ENCODE assay signal across 12 cellular contexts in genomic region chr1:67285780-67286488, GRCh38. TPM values are rescaled to one million over a fixed set of nuclear protein-coding genes. Genes with fewer than 3 reads are reported as not detected.
DNase-seq lines count a peak whose midpoint lies in the region; ATAC-seq and TF ChIP-seq lines count a peak whose summit lies in the region.
"Had no signal": no experiment of that assay in that cellular context is flagged by ENCODE, and none has a peak within 500 bp of the region (broad histone marks: within the 10 kb centered on the region; RNA-seq: fewer than 3 reads in every experiment).

No MANE protein-coding gene starts in this region.

- H3K9me3 ChIP-seq in A673 (ENCODE audit: low read depth, low read length, poor library complexity, severe bottlenecking): no peaks in the 10 kb centered on the region
- H3K9me3 ChIP-seq in CD4-positive, alpha-beta memory T cell (ENCODE audit: control insufficient read depth in 1 of 2, low read length in 2 of 2): no peaks in the 10 kb centered on the region
- H3K9me3 ChIP-seq: thyroid gland had no signal

- peaks cover 26% of the 10 kb centered on the region for H3K4me1 Mint-ChIP-seq in activated CD4-positive, alpha-beta memory T cell treated with anti-CD3 and anti-CD28 coated beads for 36 hours (ENCODE audit: low read depth)
- H3K4me1 Mint-ChIP-seq in activated CD4-positive, alpha-beta memory T cell treated with anti-CD3 and anti-CD28 coated beads, Interleukin-2, amount 10 ng/mL, durations not matched to agents 7 days and 5 days: peaks cover 18% of the 10 kb centered on the region
- peaks cover 41% of the 10 kb centered on the region for H3K4me1 Mint-ChIP-seq in stimulated activated effector memory CD8-positive, alpha-beta T cell treated with anti-CD3 and anti-CD28 coated beads, Interleukin-12 subunit alpha, Interleukin-12 subunit beta, amount 100 ng/mL, for 72 hours
- H3K4me1 Mint-ChIP-seq in CD4-positive, alpha-beta memory T cell: peaks cover 0 to 6% (median 0%) of the 10 kb centered on the region in 4 donors

- no peak for TF ChIP-seq CTCF in A673 (conservative IDR thresholded peaks at IDR 0.05; ENCODE audit: low read depth, low read length)

- H3K36me3 ChIP-seq in A673 (ENCODE audit: insufficient read depth, low read length, poor library complexity, severe bottlenecking): no peaks in the 10 kb centered on the region
- H3K36me3 ChIP-seq in CD4-positive, alpha-beta memory T cell (ENCODE audit: insufficient read depth, low read length): no peaks in the 10 kb centered on the region
- H3K36me3 ChIP-seq: thyroid gland had no signal

- DNase-seq in activated CD4-positive, alpha-beta memory T cell treated with anti-CD3 and anti-CD28 coated beads for 36 hours: no peak
- no peak for DNase-seq in activated CD4-positive, alpha-beta memory T cell treated with anti-CD3 and anti-CD28 coated beads, Interleukin-2, amount 10 ng/mL, durations not matched to agents 7 days and 5 days
- DNase-seq in RKO (ENCODE audit: low spot score): peak; percentile 11
- peak in 1 of 2 donors; percentile 44 for DNase-seq in stimulated activated effector memory CD8-positive, alpha-beta T cell treated with anti-CD3 and anti-CD28 coated beads, Interleukin-12 subunit alpha, Interleukin-12 subunit beta, amount 100 ng/mL, for 72 hours (ENCODE audit: low spot score in 2 of 2)
- no peak for DNase-seq in posterior vena cava (ENCODE audit: low spot score)
- DNase-seq in A673 (ENCODE audit: low spot score): no peak
- DNase-seq in CD4-positive, alpha-beta memory T cell: no peak
- DNase-seq: central memory CD4-positive, alpha-beta T cell; NCI-H1694 treated with DMSO at 0.1 percent for 48 hours; thyroid gland had no signal

- no peak overlapping the region for H3K4me3 ChIP-seq in A673 (ENCODE audit: low read depth, low read length, poor library complexity, severe bottlenecking)
- H3K4me3 ChIP-seq in CD4-positive, alpha-beta memory T cell (ENCODE audit: low read length in 2 of 2): no peak overlapping the region
- H3K4me3 ChIP-seq: thyroid gland had no signal

- peaks cover 2% of the 10 kb centered on the region for H3K27me3 Mint-ChIP-seq in activated CD4-positive, alpha-beta memory T cell treated with anti-CD3 and anti-CD28 coated beads for 36 hours
- no peaks in the 10 kb centered on the region for H3K27me3 Mint-ChIP-seq in activated CD4-positive, alpha-beta memory T cell treated with anti-CD3 and anti-CD28 coated beads, Interleukin-2, amount 10 ng/mL, durations not matched to agents 7 days and 5 days
- H3K27me3 Mint-ChIP-seq in CD4-positive, alpha-beta memory T cell: no peaks in the 10 kb centered on the region

- ATAC-seq in HG02642 (IDR thresholded peaks at IDR 0.05; ENCODE audit: poor library complexity, unreplicated experiment): peak; percentile 73
- ATAC-seq in stimulated activated effector memory CD8-positive, alpha-beta T cell treated with anti-CD3 and anti-CD28 coated beads, Interleukin-12 subunit alpha, Interleukin-12 subunit beta, amount 100 ng/mL, for 72 hours: peak; percentile 99

- no peaks in the 10 kb centered on the region for H3K4me1 ChIP-seq in A673 (ENCODE audit: insufficient read depth, low read length, poor library complexity, severe bottlenecking)
- H3K4me1 ChIP-seq in CD4-positive, alpha-beta memory T cell (ENCODE audit: insufficient read depth, low read length): no peaks in the 10 kb centered on the region
- H3K4me1 ChIP-seq: thyroid gland had no signal

- BruUV-seq in A673 (replicated peaks; lab: Mats Ljungman, UMichigan): no TSS peak

- peaks cover 4% of the 10 kb centered on the region for H3K36me3 Mint-ChIP-seq in activated CD4-positive, alpha-beta memory T cell treated with anti-CD3 and anti-CD28 coated beads for 36 hours
- peaks cover 6% of the 10 kb centered on the region for H3K36me3 Mint-ChIP-seq in activated CD4-positive, alpha-beta memory T cell treated with anti-CD3 and anti-CD28 coated beads, Interleukin-2, amount 10 ng/mL, durations not matched to agents 7 days and 5 days (ENCODE audit: low read depth)
- peaks cover 9% of the 10 kb centered on the region for H3K36me3 Mint-ChIP-seq in stimulated activated effector memory CD8-positive, alpha-beta T cell treated with anti-CD3 and anti-CD28 coated beads, Interleukin-12 subunit alpha, Interleukin-12 subunit beta, amount 100 ng/mL, for 72 hours
- no peaks in the 10 kb centered on the region for H3K36me3 Mint-ChIP-seq in CD4-positive, alpha-beta memory T cell

- CTCF ChIA-PET in activated CD4-positive, alpha-beta memory T cell treated with anti-CD3 and anti-CD28 coated beads for 36 hours (lab: Charles Lee): interaction anchor here (1.5 kb wide), 1 partner anchor 14 kb away, joined by 3 read pairs; no protein-coding TSS in a partner anchor
- CTCF ChIA-PET in activated CD4-positive, alpha-beta memory T cell treated with anti-CD3 and anti-CD28 coated beads, Interleukin-2, amount 10 ng/mL, durations not matched to agents 7 days and 5 days (lab: Charles Lee): interaction anchor here (0.6 to 1.3 kb wide), 3 partner anchors 18 to 287 kb away, joined by 3 to 4 read pairs (median 3); no protein-coding TSS in a partner anchor
- CTCF ChIA-PET in A673 (lab: Charles Lee): no interaction called here
- CTCF ChIA-PET in CD4-positive, alpha-beta memory T cell (lab: Charles Lee; ENCODE audit: partially characterized antibody): no interaction called here

- H3K27ac ChIP-seq in A673 (ENCODE audit: low read depth, low read length, poor library complexity, severe bottlenecking): no peak overlapping the region
- H3K27ac ChIP-seq in CD4-positive, alpha-beta memory T cell (ENCODE audit: low read depth, low read length): no peak overlapping the region
- H3K27ac ChIP-seq: thyroid gland had no signal

- intact Hi-C loops in activated CD4-positive, alpha-beta memory T cell treated with anti-CD3 and anti-CD28 coated beads for 36 hours (cut with micrococcal nuclease): loop anchor here (1.0 kb wide), 4 partner anchors 12 to 47 kb away; no protein-coding TSS in a partner anchor
- intact Hi-C loops in posterior vena cava (cut with DNase I) (no loop called here), A673 (cut with micrococcal nuclease; ENCODE audit: unreplicated experiment) (no loop called here)
- intact Hi-C loops in CD4-positive, alpha-beta memory T cell (cut with micrococcal nuclease): no loop called here

- H3K27ac Mint-ChIP-seq in activated CD4-positive, alpha-beta memory T cell treated with anti-CD3 and anti-CD28 coated beads for 36 hours: peak overlapping the region; percentile 41
- H3K27ac Mint-ChIP-seq in activated CD4-positive, alpha-beta memory T cell treated with anti-CD3 and anti-CD28 coated beads, Interleukin-2, amount 10 ng/mL, durations not matched to agents 7 days and 5 days: no peak overlapping the region
- H3K27ac Mint-ChIP-seq in stimulated activated effector memory CD8-positive, alpha-beta T cell treated with anti-CD3 and anti-CD28 coated beads, Interleukin-12 subunit alpha, Interleukin-12 subunit beta, amount 100 ng/mL, for 72 hours: peak overlapping the region; percentile 87
- H3K27ac Mint-ChIP-seq in CD4-positive, alpha-beta memory T cell: no peak overlapping the region

- H3K27me3 ChIP-seq in A673 (replicated peaks; ENCODE audit: insufficient read depth, low read depth, low read length, poor library complexity): no peaks in the 10 kb centered on the region
- no peaks in the 10 kb centered on the region for H3K27me3 ChIP-seq in CD4-positive, alpha-beta memory T cell (ENCODE audit: insufficient read depth, low read length)
- H3K27me3 ChIP-seq: thyroid gland had no signal

- POLR2A ChIA-PET in activated CD4-positive, alpha-beta memory T cell treated with anti-CD3 and anti-CD28 coated beads for 36 hours (lab: Charles Lee): interaction anchor here (0.6 to 2.0 kb wide), 2 partner anchors 52 to 114 kb away, joined by 3 to 5 read pairs; no protein-coding TSS in a partner anchor
- POLR2A ChIA-PET in activated CD4-positive, alpha-beta memory T cell treated with anti-CD3 and anti-CD28 coated beads, Interleukin-2, amount 10 ng/mL, durations not matched to agents 7 days and 5 days (lab: Charles Lee): interaction anchor here (2.1 kb wide), 1 partner anchor 9 kb away, joined by 7 read pairs; no protein-coding TSS in a partner anchor
- POLR2A ChIA-PET in A673 (lab: Charles Lee; ENCODE audit: low non-redundant PET): no interaction called here
- POLR2A ChIA-PET in CD4-positive, alpha-beta memory T cell (lab: Charles Lee; ENCODE audit: partially characterized antibody): no interaction called here

- H3K4me3 Mint-ChIP-seq in activated CD4-positive, alpha-beta memory T cell treated with anti-CD3 and anti-CD28 coated beads for 36 hours: no peak overlapping the region
- H3K4me3 Mint-ChIP-seq in activated CD4-positive, alpha-beta memory T cell treated with anti-CD3 and anti-CD28 coated beads, Interleukin-2, amount 10 ng/mL, durations not matched to agents 7 days and 5 days: no peak overlapping the region
- peak overlapping the region; percentile 23 for H3K4me3 Mint-ChIP-seq in stimulated activated effector memory CD8-positive, alpha-beta T cell treated with anti-CD3 and anti-CD28 coated beads, Interleukin-12 subunit alpha, Interleukin-12 subunit beta, amount 100 ng/mL, for 72 hours
- H3K4me3 Mint-ChIP-seq in CD4-positive, alpha-beta memory T cell: no peak overlapping the region

- no peaks in the 10 kb centered on the region for H3K9me3 Mint-ChIP-seq in activated CD4-positive, alpha-beta memory T cell treated with anti-CD3 and anti-CD28 coated beads for 36 hours
- no peaks in the 10 kb centered on the region for H3K9me3 Mint-ChIP-seq in activated CD4-positive, alpha-beta memory T cell treated with anti-CD3 and anti-CD28 coated beads, Interleukin-2, amount 10 ng/mL, durations not matched to agents 7 days and 5 days
- H3K9me3 Mint-ChIP-seq in stimulated activated effector memory CD8-positive, alpha-beta T cell treated with anti-CD3 and anti-CD28 coated beads, Interleukin-12 subunit alpha, Interleukin-12 subunit beta, amount 100 ng/mL, for 72 hours: no peaks in the 10 kb centered on the region
- H3K9me3 Mint-ChIP-seq in CD4-positive, alpha-beta memory T cell: no peaks in the 10 kb centered on the region

RNA-seq across cellular contexts. Expression of gene IL12RB2, which starts 21.7 kb away (rescaled TPM):
- 10 to 100 TPM; 86.9 to 90.7 TPM for total RNA-seq in activated CD4-positive, alpha-beta memory T cell treated with anti-CD3 and anti-CD28 coated beads for 36 hours
- 10 to 100 TPM; 75.5 to 76.0 TPM for total RNA-seq in activated CD4-positive, alpha-beta memory T cell treated with anti-CD3 and anti-CD28 coated beads, Interleukin-2, amount 10 ng/mL, durations not matched to agents 7 days and 5 days
- total RNA-seq in posterior vena cava (1 to 10 TPM; 1.1 to 2.8 TPM), A673 (2021) (0.39 and 0.70 TPM in 2 replicates)
- total RNA-seq in CD4-positive, alpha-beta memory T cell: 1 to 10 TPM; 3.6 to 5.3 TPM
- 1 to 10 TPM; 4.2 to 7.3 TPM for polyA plus RNA-seq in CD4-positive, alpha-beta memory T cell
- polyA plus RNA-seq: AG04450 had no signal

Comparison
In these comparisons a context has a peak if more than half of its experiments do, and no peak if none do; other contexts are left out.
1. H3K27ac Mint-ChIP-seq: peak in activated CD4-positive, alpha-beta memory T cell treated with anti-CD3 and anti-CD28 coated beads for 36 hours (single experiment) and stimulated activated effector memory CD8-positive, alpha-beta T cell treated with anti-CD3 and anti-CD28 coated beads, Interleukin-12 subunit alpha, Interleukin-12 subunit beta, amount 100 ng/mL, for 72 hours (single experiment); none in activated CD4-positive, alpha-beta memory T cell treated with anti-CD3 and anti-CD28 coated beads, Interleukin-2, amount 10 ng/mL, durations not matched to agents 7 days and 5 days (single experiment) and CD4-positive, alpha-beta memory T cell (0 of 7).
2. RNA of gene IL12RB2, which starts 21.7 kb away (total RNA-seq): 86.9 to 90.7 TPM in activated CD4-positive, alpha-beta memory T cell treated with anti-CD3 and anti-CD28 coated beads for 36 hours and 75.5 to 76.0 TPM in activated CD4-positive, alpha-beta memory T cell treated with anti-CD3 and anti-CD28 coated beads, Interleukin-2, amount 10 ng/mL, durations not matched to agents 7 days and 5 days; 3.6 to 5.3 TPM in CD4-positive, alpha-beta memory T cell, 1.1 to 2.8 TPM in posterior vena cava and 0.39 to 0.70 TPM in A673; every median in the first group is over 10 times any median in the second.
3. CTCF ChIA-PET loops: an anchor here in activated CD4-positive, alpha-beta memory T cell treated with anti-CD3 and anti-CD28 coated beads for 36 hours (1.5 kb wide) and activated CD4-positive, alpha-beta memory T cell treated with anti-CD3 and anti-CD28 coated beads, Interleukin-2, amount 10 ng/mL, durations not matched to agents 7 days and 5 days (0.6 to 1.3 kb wide); none called in A673 and CD4-positive, alpha-beta memory T cell.
4. POLR2A ChIA-PET loops: an anchor here in activated CD4-positive, alpha-beta memory T cell treated with anti-CD3 and anti-CD28 coated beads for 36 hours (0.6 to 2.0 kb wide) and activated CD4-positive, alpha-beta memory T cell treated with anti-CD3 and anti-CD28 coated beads, Interleukin-2, amount 10 ng/mL, durations not matched to agents 7 days and 5 days (2.1 kb wide); none called in A673 and CD4-positive, alpha-beta memory T cell.